In the genomic region with DNA sequence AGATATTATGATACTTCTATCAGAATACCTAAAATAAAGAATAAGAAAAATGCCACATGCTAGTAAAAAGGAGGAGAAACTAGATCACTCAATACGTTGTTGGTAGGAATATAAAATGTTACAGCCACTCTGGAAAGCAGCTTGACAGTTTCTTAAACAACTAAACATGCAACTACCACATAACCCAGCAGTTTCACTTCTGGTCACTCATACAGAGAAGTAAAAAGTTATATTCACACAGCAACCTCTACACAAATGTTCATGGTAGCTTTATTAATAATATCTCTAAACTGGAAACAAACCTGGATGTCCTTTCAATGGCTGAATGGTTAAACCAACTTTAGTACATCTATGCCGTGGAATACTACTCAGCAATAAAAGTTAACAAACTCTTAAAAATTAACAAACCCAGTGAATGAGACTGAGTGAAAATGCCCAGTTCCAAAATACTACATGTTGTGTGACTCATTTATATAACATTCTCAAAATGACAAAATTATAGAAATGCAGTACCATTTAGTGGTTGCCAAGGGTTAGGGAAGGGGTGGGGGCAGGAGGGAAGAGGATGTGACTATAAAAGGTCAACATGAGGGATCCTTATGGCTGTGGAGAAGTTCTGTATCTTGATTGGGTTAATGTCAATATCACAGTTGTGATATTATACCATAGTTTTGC, we compare ENCODE assay signal across 12 cellular contexts.
A peak's percentile ranks its signal among the peaks of the same experiment; 100 is the strongest.
DNase-seq lines count a peak whose midpoint lies in the region; ATAC-seq and TF ChIP-seq lines count a peak whose summit lies in the region.
"Had no signal": no experiment of that assay in that cellular context is flagged by ENCODE, and none has a peak within 500 bp of the region (broad histone marks: within the 10 kb centered on the region; RNA-seq: fewer than 3 reads in every experiment).

No MANE protein-coding gene starts in this region.

- H3F3A ChIP-seq in neural progenitor cell (ENCODE audit: low read depth), result no peaks in the 10 kb centered on the region

- ATAC-seq in GM18858 (IDR thresholded peaks at IDR 0.05; ENCODE audit: unreplicated experiment), result peak; percentile 90
- peak; percentile 84 for ATAC-seq in GM21423 (IDR thresholded peaks at IDR 0.05; ENCODE audit: unreplicated experiment)
- ATAC-seq in HG02981 (IDR thresholded peaks at IDR 0.05; ENCODE audit: unreplicated experiment), result peak; percentile 89

- no peak overlapping the region for H3K4me3 Mint-ChIP-seq in glutamatergic neuron (ENCODE audit: unreplicated experiment)
- H3K4me3 Mint-ChIP-seq in neural progenitor cell, result no peak overlapping the region
- H3K4me3 Mint-ChIP-seq: CD4-positive, alpha-beta memory T cell; T-helper 2 cell treated with Interferon-gamma antibody and Interleukin-4, amounts not matched to agents 5 μg/mL and 100 μg/mL, for 36 hours had no signal

- H3K4me1 Mint-ChIP-seq in glutamatergic neuron (ENCODE audit: low read depth, unreplicated experiment), result peaks cover under 1% of the 10 kb centered on the region
- H3K4me1 Mint-ChIP-seq in neural progenitor cell, result no peaks in the 10 kb centered on the region
- H3K4me1 Mint-ChIP-seq: CD4-positive, alpha-beta memory T cell had no signal

- H3K36me3 Mint-ChIP-seq in glutamatergic neuron (ENCODE audit: unreplicated experiment) (peaks cover 11% of the 10 kb centered on the region), neural progenitor cell (peaks cover 5% of the 10 kb centered on the region)
- H3K36me3 Mint-ChIP-seq: CD4-positive, alpha-beta memory T cell had no signal

- H3K27me3 Mint-ChIP-seq in glutamatergic neuron (ENCODE audit: unreplicated experiment) (no peaks in the 10 kb centered on the region), neural progenitor cell (ENCODE audit: insufficient read depth, low read depth) (no peaks in the 10 kb centered on the region)

- H3K9me3 Mint-ChIP-seq in glutamatergic neuron (ENCODE audit: unreplicated experiment), result peaks cover 3% of the 10 kb centered on the region
- peaks cover 22% of the 10 kb centered on the region for H3K9me3 Mint-ChIP-seq in neural progenitor cell

- no peak overlapping the region for H3K4me3 ChIP-seq in neural progenitor cell

- DNase-seq in LHCN-M2 (ENCODE audit: low read depth) (peak; percentile 9), glutamatergic neuron (no peak), HuH-7 (ENCODE audit: low spot score) (no peak), neural progenitor cell (ENCODE audit: low spot score) (no peak), NCI-H1436 treated with DMSO at 0.1 percent for 48 hours (lab: John Stamatoyannopoulos, UW) (no peak)
- DNase-seq: CD4-positive, alpha-beta memory T cell; NCI-H1694; stimulated activated CD4-positive, alpha-beta T cell treated with anti-CD3 and anti-CD28 coated beads, Interleukin-4, amount 100 ng/mL, for 24 hours had no signal

- H3K27ac Mint-ChIP-seq in glutamatergic neuron (ENCODE audit: unreplicated experiment) (no peak overlapping the region), neural progenitor cell (no peak overlapping the region)
- H3K27ac Mint-ChIP-seq: CD4-positive, alpha-beta memory T cell; T-helper 2 cell treated with Interferon-gamma antibody and Interleukin-4, amounts not matched to agents 5 μg/mL and 100 μg/mL, for 36 hours had no signal

- no peak overlapping the region for H3K9ac ChIP-seq in neural progenitor cell

- no peaks in the 10 kb centered on the region for H3K79me2 ChIP-seq in neural progenitor cell (ENCODE audit: low read depth)

- no peaks in the 10 kb centered on the region for H4K20me1 ChIP-seq in neural progenitor cell (ENCODE audit: low read depth)

- H2AFZ ChIP-seq in neural progenitor cell (replicated peaks), result no peak overlapping the region

- H3K27ac ChIP-seq in neural progenitor cell, result no peak overlapping the region

- H3K4me1 ChIP-seq in neural progenitor cell, result no peaks in the 10 kb centered on the region

- H3K4me2 ChIP-seq in neural progenitor cell, result no peak overlapping the region

- TF ChIP-seq CTCF in glutamatergic neuron (IDR thresholded peaks at IDR 0.05; ENCODE audit: partially characterized antibody, unreplicated experiment), result no peak
- no peak for TF ChIP-seq CTCF in neural progenitor cell (IDR thresholded peaks at IDR 0.05)

- H3K27me3 ChIP-seq in neural progenitor cell, result no peaks in the 10 kb centered on the region

- no peaks in the 10 kb centered on the region for H3K9me3 ChIP-seq in neural progenitor cell (ENCODE audit: low read depth)

- no peaks in the 10 kb centered on the region for H3K36me3 ChIP-seq in neural progenitor cell
